8 cellular contexts compared by ENCODE assay signal in the genomic region with DNA sequence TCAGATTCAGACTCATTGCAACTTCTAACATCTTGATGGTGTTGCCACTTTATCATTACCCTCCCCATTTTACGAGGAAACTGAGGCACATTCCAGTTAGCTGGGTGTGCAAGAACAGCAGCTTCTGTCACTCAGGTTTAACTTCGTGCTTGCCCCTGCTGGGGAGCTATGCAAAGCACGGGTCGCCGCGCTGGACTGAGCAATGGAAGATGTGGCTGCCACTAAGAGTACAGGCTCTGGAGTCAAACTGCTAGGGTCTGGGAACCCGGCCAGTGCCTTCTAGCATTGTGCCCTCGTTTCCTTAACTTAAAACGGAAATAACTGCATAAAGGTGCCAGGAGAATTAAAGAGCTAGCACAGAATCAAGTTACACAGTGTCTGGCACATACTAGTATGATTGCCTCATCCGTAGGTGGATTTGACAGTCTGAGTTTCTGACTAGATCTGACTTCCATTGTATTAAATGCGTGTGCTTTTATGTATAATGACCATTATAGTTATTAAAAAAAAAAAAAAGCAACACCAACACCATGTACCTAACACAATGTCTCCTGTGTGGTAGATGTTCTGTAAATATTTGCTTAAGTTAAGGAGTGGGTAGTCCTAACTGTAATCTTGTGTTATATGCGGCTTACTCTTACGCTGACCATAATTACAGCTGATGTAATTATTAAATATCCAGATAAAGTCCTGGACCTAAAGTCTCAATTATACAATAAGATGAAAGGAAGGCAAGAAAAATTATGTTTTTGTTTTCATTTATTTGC. TPM values are rescaled to one million over a fixed set of nuclear protein-coding genes. Genes with fewer than 3 reads are reported as not detected.
DNase-seq lines count a peak whose midpoint lies in the region; ATAC-seq, FAIRE-seq and TF ChIP-seq lines count a peak whose summit lies in the region.

No MANE protein-coding gene starts in this region.

- FAIRE-seq in GM12878 (lab: Jason Lieb, UNC), result no peak

- POLR2A ChIA-PET in SK-N-SH (lab: Yijun Ruan, JAX) (interaction anchor here (0.6 to 1.2 kb wide), 3 partner anchors 42 to 417 kb away, joined by 3 read pairs; a partner anchor contains a TSS), GM12878 (lab: Charles Lee) (interaction anchor here (0.9 to 1.5 kb wide), 4 partner anchors 21 to 42 kb away, joined by 3 to 4 read pairs (median 3); a partner anchor contains a TSS)

- BruUV-seq in GM12878 (replicated peaks; lab: Mats Ljungman, UMichigan), result no TSS peak

- peaks cover 37% of the 10 kb centered on the region for H3K79me2 ChIP-seq in SK-N-SH (ENCODE audit: insufficient read depth)
- peaks cover 11% of the 10 kb centered on the region for H3K79me2 ChIP-seq in GM12878 (ENCODE audit: control insufficient read depth, insufficient read depth, low read length)

- H2AFZ ChIP-seq in SK-N-SH (ENCODE audit: low read depth), result peak overlapping the region; percentile 59
- H2AFZ ChIP-seq in GM12878 (ENCODE audit: control insufficient read depth, low read depth, low read length), result peak overlapping the region; percentile 95

- peak; percentile 38 for DNase-seq in GDM1 (lab: John Stamatoyannopoulos, UW)
- peak; percentile 79 for DNase-seq in SK-N-SH
- peak; percentile 44 for DNase-seq in GM12878 (ENCODE audit: low read depth, low spot score)
- DNase-seq in skeletal muscle cell (ENCODE audit: low read depth), result no peak
- no peak for DNase-seq in amniotic stem cell (lab: John Stamatoyannopoulos, UW)

- TF ChIP-seq EP300 in SK-N-SH (IDR thresholded peaks at IDR 0.05; ENCODE audit: borderline replicate concordance in 1 of 2, low read depth in 1 of 2, low read length in 1 of 2) (no peak), GM12878 (IDR thresholded peaks at IDR 0.05; ENCODE audit: borderline replicate concordance in 1 of 2, control insufficient read depth in 1 of 2, low read depth in 2 of 2, low read length in 2 of 2) (no peak)

- no peak for TF ChIP-seq POLR2A in GM12878 (IDR thresholded peaks at IDR 0.05; ENCODE audit: low read depth, low read length)

- peak; percentile 78 for ATAC-seq in GM21576 (IDR thresholded peaks at IDR 0.05; ENCODE audit: unreplicated experiment)
- peak; percentile 88 for ATAC-seq in GM12878

- H3K9ac ChIP-seq in HUES6 (ENCODE audit: low read length) (peak overlapping the region; percentile 29), SK-N-SH (peak overlapping the region; percentile 84), GM12878 (ENCODE audit: control insufficient read depth, insufficient read depth, low read length) (peak overlapping the region; percentile 71), iPS-18a (ENCODE audit: low read length) (peak overlapping the region; percentile 77)

- H3K36me3 ChIP-seq in HUES6 (ENCODE audit: control insufficient read depth, insufficient read depth, low read length) (peaks cover 4% of the 10 kb centered on the region; the same call in 1 of the 2 replicates), SK-N-SH (replicated peaks in 1 of 2; ENCODE audit: control insufficient read depth in 1 of 2, insufficient read depth in 2 of 2, low read length in 1 of 2) (peaks cover 22 to 27% of the 10 kb centered on the region in 2 experiments), GM12878 (ENCODE audit: control insufficient read depth in 2 of 2, insufficient read depth in 2 of 2, low read length in 1 of 2) (0 out of 4 replicates have a peak, but pooled peaks cover 0 to 3% of the 10 kb centered on the region in 2 experiments), iPS-18a (ENCODE audit: control insufficient read depth, low read depth, low read length) (peaks cover 19% of the 10 kb centered on the region)

- intact Hi-C loops in GM12878 (cut with micrococcal nuclease; ENCODE audit: unreplicated experiment), result loop anchor here (2.0 to 10.0 kb wide), 3 partner anchors 69 to 953 kb away; a partner anchor contains a TSS

- peak overlapping the region; percentile 64 for H3K4me3 ChIP-seq in HUES6 (ENCODE audit: low read depth, low read length)
- peak overlapping the region; percentile 71 for H3K4me3 ChIP-seq in SK-N-SH (ENCODE audit: low read depth in 2 of 2, low read length in 1 of 2)
- H3K4me3 ChIP-seq in GM12878, result peak overlapping the region; percentile 72
- peak overlapping the region; percentile 84 for H3K4me3 ChIP-seq in iPS-18a (ENCODE audit: low read length)
- H3K4me3 ChIP-seq in skeletal muscle cell (ENCODE audit: low read depth, low read length), result peak overlapping the region; percentile 59

- H4K20me1 ChIP-seq in SK-N-SH (ENCODE audit: insufficient read depth), result no peaks in the 10 kb centered on the region
- H4K20me1 ChIP-seq in GM12878 (ENCODE audit: control insufficient read depth, insufficient read depth), result no peaks in the 10 kb centered on the region

- CTCF ChIA-PET in SK-N-SH (lab: Yijun Ruan, JAX) (interaction anchor here (0.6 to 3.0 kb wide), 2 partner anchors 13 to 69 kb away, joined by 3 to 11 read pairs; no protein-coding TSS in a partner anchor), GM12878 (lab: Yijun Ruan, JAX) (interaction anchor here (0.8 to 5.4 kb wide), 11 partner anchors 10 to 249 kb away, joined by 3 to 30 read pairs (median 4); no protein-coding TSS in a partner anchor)

- RAD21 ChIA-PET in GM12878 (lab: Charles Lee; ENCODE audit: unreplicated experiment), result interaction anchor here (1.3 to 4.8 kb wide), 4 partner anchors 21 to 69 kb away, joined by 4 to 24 read pairs (median 6); no protein-coding TSS in a partner anchor

- no peaks in the 10 kb centered on the region; the same call in 1 of the 2 replicates for H3K9me3 ChIP-seq in HUES6 (ENCODE audit: control insufficient read depth, insufficient read depth, low read depth, low read length)
- H3K9me3 ChIP-seq in SK-N-SH, result no peaks in the 10 kb centered on the region
- H3K9me3 ChIP-seq in GM12878 (replicated peaks; ENCODE audit: control insufficient read depth, insufficient read depth, low read length), result peaks cover 4% of the 10 kb centered on the region
- no peaks in the 10 kb centered on the region for H3K9me3 ChIP-seq in iPS-18a (ENCODE audit: control insufficient read depth, low read depth, low read length)

- H3K4me1 ChIP-seq in HUES6 (ENCODE audit: control insufficient read depth, insufficient read depth, low read length) (peaks cover 6% of the 10 kb centered on the region; the same call in 1 of the 2 replicates), SK-N-SH (ENCODE audit: control insufficient read depth in 1 of 2, insufficient read depth in 2 of 2, low read depth in 1 of 2, low read length in 1 of 2) (peaks cover 8 to 12% of the 10 kb centered on the region in 2 experiments; a peak in 3 of 4 replicates), GM12878 (ENCODE audit: control insufficient read depth, insufficient read depth, low read length) (peaks cover 4% of the 10 kb centered on the region; the same call in 1 of the 2 replicates), iPS-18a (ENCODE audit: control insufficient read depth, low read depth, low read length) (peaks cover 18% of the 10 kb centered on the region)

- in situ Hi-C loops in GM12878 (cut with MboI), result loop anchor here (10.0 kb wide), 1 partner anchor 1023 kb away; no protein-coding TSS in a partner anchor

- TF ChIP-seq RAD21 in SK-N-SH (IDR thresholded peaks at IDR 0.05; ENCODE audit: low read length) (no peak), GM12878 (IDR thresholded peaks at IDR 0.05; ENCODE audit: insufficient read depth, low read depth, low read length) (no peak)

- TF ChIP-seq CTCF in SK-N-SH (IDR thresholded peaks at IDR 0.05) (peak; percentile 33; the same call in 1 of the 2 replicates), GM12878 (IDR thresholded peaks at IDR 0.05 in 2 of 3, conservative IDR thresholded peaks at IDR 0.05 in 1 of 3; ENCODE audit: control insufficient read depth in 2 of 3, extremely low read depth in 1 of 3, insufficient read depth in 1 of 3, low read depth in 3 of 3, low read length in 3 of 3) (peak in 2 of 3 experiments; percentile 15 to 16; a peak in 1 of 6 replicates)

- SMC1A ChIA-PET in GM12878 (lab: Charles Lee; ENCODE audit: uncharacterized antibody, unreplicated experiment), result interaction anchor here (0.9 to 6.6 kb wide), 5 partner anchors 22 to 68 kb away, joined by 3 to 48 read pairs (median 4); a partner anchor contains a TSS

- 35% methylated on average over 8 of the region's 13 CpGs for whole genome bisulfite sequencing in SK-N-SH (ENCODE audit: low lambda C conversion rate)
- WGBS in GM12878 (ENCODE audit: insufficient coverage, insufficient replicate concordance, low lambda C conversion rate, missing lambda C conversion rate), result 15% methylated on average over 13 of the region's 13 CpGs

- no peak overlapping the region for H3K27ac ChIP-seq in HUES6 (ENCODE audit: low read depth, low read length)
- H3K27ac ChIP-seq in SK-N-SH (ENCODE audit: low read depth in 2 of 2, low read length in 1 of 2), result peak overlapping the region; percentile 76 to 92
- H3K27ac ChIP-seq in GM12878 (ENCODE audit: control insufficient read depth, insufficient read depth), result peak overlapping the region; percentile 74
- no peak overlapping the region for H3K27ac ChIP-seq in iPS-18a (ENCODE audit: low read length)

- no peaks in the 10 kb centered on the region for H3K9me2 ChIP-seq in SK-N-SH

- H3K27me3 ChIP-seq in HUES6 (ENCODE audit: control insufficient read depth, insufficient read depth, low read length), result peaks cover 2% of the 10 kb centered on the region; the same call in 1 of the 2 replicates
- H3K27me3 ChIP-seq in SK-N-SH (ENCODE audit: insufficient read depth), result no peaks in the 10 kb centered on the region
- H3K27me3 ChIP-seq in GM12878 (replicated peaks in 1 of 2; ENCODE audit: control insufficient read depth in 2 of 2, insufficient read depth in 2 of 2, low read length in 1 of 2), result no peaks in the 10 kb centered on the region
- H3K27me3 ChIP-seq in iPS-18a (ENCODE audit: control insufficient read depth, insufficient read depth, low read length), result no peaks in the 10 kb centered on the region

- H3K4me2 ChIP-seq in SK-N-SH (peak overlapping the region; percentile 84), GM12878 (ENCODE audit: control insufficient read depth, insufficient read depth) (peak overlapping the region; percentile 72)

- H3F3A ChIP-seq in SK-N-SH (replicated peaks; ENCODE audit: insufficient read depth), result no peaks in the 10 kb centered on the region

RNA-seq across cellular contexts. Expression of a gene that starts 0.8 kb away (rescaled TPM):
- polyA plus RNA-seq in SK-N-SH (2012; rRNA removed) (10.2 and 13.2 TPM in 2 replicates), GM12878 (2011; rRNA removed) (33.1 and 49.3 TPM in 2 replicates), GM12878 (2014; fragmentation: Illumina TruSeq; extraction: Trizol) (43.4 and 59.1 TPM in 2 replicates), GM12878 (2014; fragmentation: Nextera tagmentation; extraction: Ambion mirVana) (10 to 100 TPM; 47.4 to 74.4 TPM), GM12878 (2014; rRNA removed) (26.7 and 32.3 TPM in 2 replicates), GM12878 (2016; fragmentation: Nextera tagmentation; extraction: Ambion mirVana) (10 to 100 TPM; 47.2 to 48.4 TPM)
- 17.1 and 20.7 TPM in 2 replicates for polyA plus RNA-seq in SK-N-SH (2012; cell fraction: cytosol; rRNA removed)
- polyA plus RNA-seq in SK-N-SH (2012; cell fraction: nucleus; rRNA removed), result 2.3 and 5.2 TPM in 2 replicates
- 15.8 and 16.7 TPM in 2 replicates for total RNA-seq in GM12878 (2013; cell fraction: nucleolus; rRNA removed)
- total RNA-seq in GM12878 (2014; rRNA removed) (31.1 and 42.1 TPM in 2 replicates), GM12878 (2014; rRNA removed; fragmentation: Illumina TruSeq; extraction: Trizol) (44.2 and 44.5 TPM in 2 replicates), GM12878 (2021) (31.1 and 34.7 TPM in 2 replicates)
- 20.2 TPM for polyA plus RNA-seq in GM12878 (2011; ENCODE audit: low read depth)
- 10.8 and 12.9 TPM in 2 replicates for polyA plus RNA-seq in GM12878 (2011; cell fraction: cytosol; rRNA removed)
- 11.1 and 11.3 TPM in 2 replicates for polyA plus RNA-seq in GM12878 (2011; cell fraction: nucleus; rRNA removed)
- 21.5 and 21.7 TPM in 2 replicates for polyA plus RNA-seq in GM12878 (2012)
- 8.3 and 8.7 TPM in 2 replicates for polyA minus RNA-seq in GM12878 (2011; rRNA and poly(A)+ RNA removed)
- polyA minus RNA-seq in GM12878 (2011; cell fraction: cytosol; rRNA and poly(A)+ RNA removed), result 4.4 and 5.1 TPM in 2 replicates
- polyA minus RNA-seq in GM12878 (2011; cell fraction: nucleus; rRNA and poly(A)+ RNA removed), result 5.2 and 6.5 TPM in 2 replicates

RNA-seq across cellular contexts. Expression of a gene that starts 23.0 kb away (rescaled TPM):
- polyA plus RNA-seq in SK-N-SH (2012; rRNA removed), result 5.3 and 6.1 TPM in 2 replicates
- polyA plus RNA-seq in SK-N-SH (2012; cell fraction: cytosol; rRNA removed), result 3.2 and 4.1 TPM in 2 replicates
- polyA plus RNA-seq in SK-N-SH (2012; cell fraction: nucleus; rRNA removed), result 8.7 and 9.0 TPM in 2 replicates
- total RNA-seq in GM12878 (2013; cell fraction: nucleolus; rRNA removed), result 23.8 and 31.1 TPM in 2 replicates
- total RNA-seq in GM12878 (2014; rRNA removed), result 7.8 and 8.4 TPM in 2 replicates
- 5.6 and 5.7 TPM in 2 replicates for total RNA-seq in GM12878 (2014; rRNA removed; fragmentation: Illumina TruSeq; extraction: Trizol)
- total RNA-seq in GM12878 (2021), result 8.6 and 8.9 TPM in 2 replicates
- 1.2 TPM for polyA plus RNA-seq in GM12878 (2011; ENCODE audit: low read depth)
- 2.4 and 4.5 TPM in 2 replicates for polyA plus RNA-seq in GM12878 (2011; rRNA removed)
- 5.2 and 6.2 TPM in 2 replicates for polyA plus RNA-seq in GM12878 (2011; cell fraction: cytosol; rRNA removed)
- 3.0 and 3.7 TPM in 2 replicates for polyA plus RNA-seq in GM12878 (2011; cell fraction: nucleus; rRNA removed)
- polyA plus RNA-seq in GM12878 (2012), result 2.1 and 4.4 TPM in 2 replicates
- polyA plus RNA-seq in GM12878 (2014; fragmentation: Illumina TruSeq; extraction: Trizol), result 3.8 and 6.1 TPM in 2 replicates
- 1 to 10 TPM; 1.7 to 1.8 TPM for polyA plus RNA-seq in GM12878 (2014; fragmentation: Nextera tagmentation; extraction: Ambion mirVana)
- polyA plus RNA-seq in GM12878 (2014; rRNA removed), result 8.5 TPM in 2 replicates
- 10 to 100 TPM; 11.0 to 12.1 TPM for polyA plus RNA-seq in GM12878 (2016; fragmentation: Nextera tagmentation; extraction: Ambion mirVana)
- 6.1 and 8.3 TPM in 2 replicates for polyA minus RNA-seq in GM12878 (2011; rRNA and poly(A)+ RNA removed)
- polyA minus RNA-seq in GM12878 (2011; cell fraction: cytosol; rRNA and poly(A)+ RNA removed), result 2.6 and 3.1 TPM in 2 replicates
- 8.7 and 10.1 TPM in 2 replicates for polyA minus RNA-seq in GM12878 (2011; cell fraction: nucleus; rRNA and poly(A)+ RNA removed)

RNA-seq across cellular contexts. Expression of a gene that starts 42.0 kb away (rescaled TPM):
- polyA plus RNA-seq in SK-N-SH (2012; rRNA removed) (11.0 and 14.1 TPM in 2 replicates), GM12878 (2011; rRNA removed) (50.8 and 71.1 TPM in 2 replicates), GM12878 (2014; fragmentation: Illumina TruSeq; extraction: Trizol) (6.3 and 10.7 TPM in 2 replicates), GM12878 (2014; fragmentation: Nextera tagmentation; extraction: Ambion mirVana) (1 to 10 TPM; 3.7 to 4.0 TPM), GM12878 (2014; rRNA removed) (17.1 and 19.4 TPM in 2 replicates), GM12878 (2016; fragmentation: Nextera tagmentation; extraction: Ambion mirVana) (10 to 100 TPM; 17.1 to 19.1 TPM)
- 4.6 and 5.5 TPM in 2 replicates for polyA plus RNA-seq in SK-N-SH (2012; cell fraction: cytosol; rRNA removed)
- polyA plus RNA-seq in SK-N-SH (2012; cell fraction: nucleus; rRNA removed), result 70.4 and 80.8 TPM in 2 replicates
- total RNA-seq in GM12878 (2013; cell fraction: nucleolus; rRNA removed), result 175 and 194 TPM in 2 replicates
- total RNA-seq in GM12878 (2014; rRNA removed) (15.6 and 16.5 TPM in 2 replicates), GM12878 (2014; rRNA removed; fragmentation: Illumina TruSeq; extraction: Trizol) (10.9 and 11.9 TPM in 2 replicates), GM12878 (2021) (20.0 and 21.1 TPM in 2 replicates)
- polyA plus RNA-seq in GM12878 (2011; ENCODE audit: low read depth), result 9.8 TPM
- 55.8 and 83.7 TPM in 2 replicates for polyA plus RNA-seq in GM12878 (2011; cell fraction: cytosol; rRNA removed)
- polyA plus RNA-seq in GM12878 (2011; cell fraction: nucleus; rRNA removed), result 307 and 389 TPM in 2 replicates
- polyA plus RNA-seq in GM12878 (2012), result 16.9 and 18.3 TPM in 2 replicates
- polyA minus RNA-seq in GM12878 (2011; rRNA and poly(A)+ RNA removed), result 45.6 and 75.7 TPM in 2 replicates
- polyA minus RNA-seq in GM12878 (2011; cell fraction: cytosol; rRNA and poly(A)+ RNA removed), result 17.1 and 19.4 TPM in 2 replicates
- 66.4 and 98.8 TPM in 2 replicates for polyA minus RNA-seq in GM12878 (2011; cell fraction: nucleus; rRNA and poly(A)+ RNA removed)

Comparison
In these comparisons a context has a peak if more than half of its experiments do, and no peak if none do; other contexts are left out.
1. DNase-seq: peak in GDM1 (single experiment), SK-N-SH (single experiment) and GM12878 (single experiment); none in skeletal muscle cell (single experiment) and amniotic stem cell (single experiment).
2. H3K27ac ChIP-seq: peak in SK-N-SH (2 of 2) and GM12878 (single experiment); none in HUES6 (single experiment) and iPS-18a (single experiment).
3. H3K9ac ChIP-seq: peak in every context shown above with its lines; median percentile 84 in SK-N-SH; 77 in iPS-18a; 71 in GM12878; 29 in HUES6.
4. Peak in every context shown above with its lines, with median percentiles within 50 percentile points of each other: H3K4me3 ChIP-seq.